1 cellular context compared by ENCODE assay signal in genomic region chr3:38157562-38157961, GRCh38.
TF ChIP-seq lines count a peak whose summit lies in the region.

No MANE protein-coding gene starts in this region.

TF ChIP-seq in K562, 482 proteins besides CTCF, POLR2A, EP300 and RAD21:
- TF ChIP-seq ZNF165 (CRISPR knock-in tag; IDR thresholded peaks at IDR 0.05; ENCODE audit: borderline replicate concordance) = no peak
- TF ChIP-seq NFIX (CRISPR knock-in tag; IDR thresholded peaks at IDR 0.05; ENCODE audit: low read depth) = peak; percentile 97
- peak; percentile 63 for TF ChIP-seq SMAD1 (IDR thresholded peaks at IDR 0.05; ENCODE audit: low read depth, low read length, partially characterized antibody)
- TF ChIP-seq NFIC (IDR thresholded peaks at IDR 0.05) = peak; percentile 99
